17 cellular contexts compared by ENCODE assay signal in genomic region chr2:105885456-105885855, GRCh38.
DNase-seq lines count a peak whose midpoint lies in the region; ATAC-seq and TF ChIP-seq lines count a peak whose summit lies in the region.
"Had no signal": no experiment of that assay in that cellular context is flagged by ENCODE, and none has a peak within 500 bp of the region (broad histone marks: within the 10 kb centered on the region; RNA-seq: fewer than 3 reads in every experiment).

No MANE protein-coding gene starts in this region.

- DNase-seq in heart left ventricle (no peak), right cardiac atrium (no peak), IMR-90 (no peak), BE2C (no peak), RWPE1 (ENCODE audit: low spot score) (no peak)
- no peak for DNase-seq in central memory CD8-positive, alpha-beta T cell (ENCODE audit: low spot score in 2 of 2)
- DNase-seq in stimulated activated CD4-positive, alpha-beta T cell treated with anti-CD3 and anti-CD28 coated beads, Interleukin-12 subunit alpha, Interleukin-12 subunit beta, amount 100 ng/mL, for 4 hours, result no peak
- DNase-seq: activated CD4-positive, alpha-beta T cell treated with anti-CD3 and anti-CD28 coated beads, Interleukin-2, amount 50 U/mL, for 48 hours; activated effector memory CD4-positive, alpha-beta T cell treated with Interleukin-2 at 50 U/mL for 16 hours; DMS 273 treated with DMSO at 0.1 percent for 48 hours; kidney; NCI-H146 had no signal

- peaks cover 0 to 13% (median 1%) of the 10 kb centered on the region in 12 donors for H3K9me3 ChIP-seq in heart left ventricle
- H3K9me3 ChIP-seq in right cardiac atrium (ENCODE audit: control insufficient read depth, low read length), result no peaks in the 10 kb centered on the region
- peaks cover 2% of the 10 kb centered on the region; the same call in 1 of the 2 replicates for H3K9me3 ChIP-seq in IMR-90 (ENCODE audit: control insufficient read depth, insufficient read depth, low read length)
- no peaks in the 10 kb centered on the region for H3K9me3 ChIP-seq in BE2C

- peaks cover 0 to 27% (median 11%) of the 10 kb centered on the region in 9 donors for H3K36me3 ChIP-seq in heart left ventricle
- H3K36me3 ChIP-seq in IMR-90 (ENCODE audit: control insufficient read depth, insufficient read depth, low read length), result peaks cover 10% of the 10 kb centered on the region
- no peaks in the 10 kb centered on the region for H3K36me3 ChIP-seq in BE2C

- no peak for ATAC-seq in heart left ventricle
- ATAC-seq in right cardiac atrium, result no peak
- ATAC-seq in IMR-90 (ENCODE audit: low read depth), result no peak
- ATAC-seq in central memory CD8-positive, alpha-beta T cell (replicated peaks; ENCODE audit: extremely low read depth, poor library complexity, severe bottlenecking), result no peak
- no peak for ATAC-seq in stimulated activated memory B cell treated with anti-CD40 and anti-IgM and Interleukin-4, amounts not matched to agents 10 μg/mL and 1 μg/mL and 100 μg/mL, for 72 hours

- H4K20me1 ChIP-seq in IMR-90 (ENCODE audit: insufficient read depth, low read length), result peaks cover 6% of the 10 kb centered on the region; the same call in 1 of the 2 replicates

- no peak overlapping the region for H3K56ac ChIP-seq in IMR-90 (ENCODE audit: extremely low read depth, insufficient read depth, low read length)

- in situ Hi-C loops in IMR-90 (cut with MboI; ENCODE audit: low sequenced_read_pairs), result no loop called here

- no peak overlapping the region for H4K5ac ChIP-seq in IMR-90 (ENCODE audit: low read depth, low read length)

- H3K27ac ChIP-seq in heart left ventricle (peak overlapping the region in 8 of 12 donors; percentile 10 to 80 (median 60)), right cardiac atrium (ENCODE audit: low read length) (no peak overlapping the region), IMR-90 (ENCODE audit: insufficient read depth, low read length) (no peak overlapping the region), RWPE1 (no peak overlapping the region)
- H3K27ac ChIP-seq: brain microvascular endothelial cell, parathyroid adenoma, SJSA1 had no signal

- no peaks in the 10 kb centered on the region for H3K27me3 Mint-ChIP-seq in central memory CD8-positive, alpha-beta T cell
- H3K27me3 Mint-ChIP-seq in stimulated activated memory B cell treated with anti-CD40 and anti-IgM and Interleukin-4, amounts not matched to agents 10 μg/mL and 1 μg/mL and 100 μg/mL, for 72 hours, result no peaks in the 10 kb centered on the region

- H3K18ac ChIP-seq in IMR-90 (ENCODE audit: low read depth, low read length), result no peak overlapping the region

- no peak overlapping the region for H4K91ac ChIP-seq in IMR-90 (ENCODE audit: insufficient read depth, low read depth, low read length)

- no peak overlapping the region for H2AFZ ChIP-seq in IMR-90 (replicated peaks; ENCODE audit: low read length, poor library complexity)
- H2AFZ ChIP-seq: parathyroid adenoma had no signal

- no peak overlapping the region for H2BK15ac ChIP-seq in IMR-90 (ENCODE audit: low read depth, low read length)

- CTCF ChIA-PET in IMR-90 (lab: Yijun Ruan, JAX) (interaction anchor here (0.8 to 0.9 kb wide), 3 partner anchors 11 to 255 kb away, joined by 3 to 4 read pairs (median 3); no protein-coding TSS in a partner anchor), RWPE1 (lab: Yijun Ruan, JAX) (no interaction called here)

- peak overlapping the region; percentile 80 for H3K27ac Mint-ChIP-seq in central memory CD8-positive, alpha-beta T cell (ENCODE audit: low read depth)
- H3K27ac Mint-ChIP-seq in stimulated activated memory B cell treated with anti-CD40 and anti-IgM and Interleukin-4, amounts not matched to agents 10 μg/mL and 1 μg/mL and 100 μg/mL, for 72 hours, result peak overlapping the region; percentile 74

- peaks cover 34 to 46% of the 10 kb centered on the region in 2 experiments for H3K79me1 ChIP-seq in IMR-90 (ENCODE audit: low read depth in 1 of 2, low read length in 2 of 2)

- no peak overlapping the region for H3K4ac ChIP-seq in IMR-90 (ENCODE audit: low read depth, low read length)

- H3K4me2 ChIP-seq in IMR-90 (ENCODE audit: low read depth, low read length), result peak overlapping the region; percentile 61; the same call in 1 of the 2 replicates

- no peak overlapping the region for H2AK5ac ChIP-seq in IMR-90 (ENCODE audit: low read depth, low read length)

- no peak for TF ChIP-seq POLR2A in heart left ventricle (IDR thresholded peaks at IDR 0.05)
- no peak for TF ChIP-seq POLR2A in IMR-90 (IDR thresholded peaks at IDR 0.05; ENCODE audit: low read depth, low read length)

- peaks cover 75% of the 10 kb centered on the region for H3K4me1 Mint-ChIP-seq in central memory CD8-positive, alpha-beta T cell
- peaks cover 60% of the 10 kb centered on the region for H3K4me1 Mint-ChIP-seq in stimulated activated memory B cell treated with anti-CD40 and anti-IgM and Interleukin-4, amounts not matched to agents 10 μg/mL and 1 μg/mL and 100 μg/mL, for 72 hours

- no TSS peak for BruUV-seq in IMR-90 (replicated peaks; lab: Mats Ljungman, UMichigan)

- peaks cover 3% of the 10 kb centered on the region; the same call in 1 of the 2 replicates for H3K9me1 ChIP-seq in IMR-90 (ENCODE audit: insufficient read depth, low read length)

- H2AK9ac ChIP-seq in IMR-90 (replicated peaks; ENCODE audit: low read depth, low read length, poor library complexity), result no peak overlapping the region

- H3K9ac ChIP-seq in IMR-90 (ENCODE audit: low read depth, low read length), result no peak overlapping the region
- H3K9ac ChIP-seq: parathyroid adenoma had no signal

- H3K23ac ChIP-seq in IMR-90 (ENCODE audit: low read depth, low read length), result no peak overlapping the region

- H3K9me3 Mint-ChIP-seq in central memory CD8-positive, alpha-beta T cell, result peaks cover 5% of the 10 kb centered on the region
- peaks cover 6% of the 10 kb centered on the region for H3K9me3 Mint-ChIP-seq in stimulated activated memory B cell treated with anti-CD40 and anti-IgM and Interleukin-4, amounts not matched to agents 10 μg/mL and 1 μg/mL and 100 μg/mL, for 72 hours

- H2BK20ac ChIP-seq in IMR-90 (ENCODE audit: low read depth, low read length), result no peak overlapping the region

- intact Hi-C loops in heart left ventricle (cut with DNase I) (loop anchor here in 5 of 10 donors (5.0 to 10.0 kb wide), 5 partner anchors 71 to 311 kb away; partner anchors contain the start of gene NCK2 (in 1 of the 5)), right cardiac atrium (cut with DNase I) (no loop called here), IMR-90 (cut with micrococcal nuclease) (no loop called here)

- no peak overlapping the region for H2BK5ac ChIP-seq in IMR-90 (ENCODE audit: low read depth, low read length, poor library complexity, severe bottlenecking)

- H3K4me3 ChIP-seq in heart left ventricle (no peak overlapping the region), right cardiac atrium (ENCODE audit: low read length) (no peak overlapping the region), IMR-90 (ENCODE audit: insufficient read depth, low read depth, low read length) (no peak overlapping the region), BE2C (ENCODE audit: low read depth, low read length) (no peak overlapping the region)
- H3K4me3 ChIP-seq: esophagus muscularis mucosa, SJSA1 had no signal

- no peak overlapping the region for H3K14ac ChIP-seq in IMR-90 (replicated peaks; ENCODE audit: low read depth, low read length)

- H3K4me3 Mint-ChIP-seq in central memory CD8-positive, alpha-beta T cell, result peak overlapping the region; percentile 29
- no peak overlapping the region for H3K4me3 Mint-ChIP-seq in stimulated activated memory B cell treated with anti-CD40 and anti-IgM and Interleukin-4, amounts not matched to agents 10 μg/mL and 1 μg/mL and 100 μg/mL, for 72 hours

- POLR2A ChIA-PET in IMR-90 (lab: Charles Lee; ENCODE audit: unreplicated experiment), result no interaction called here
- POLR2A ChIA-PET in RWPE1 (lab: Yijun Ruan, JAX; ENCODE audit: low non-redundant PET), result no interaction called here

- H3K27me3 ChIP-seq in heart left ventricle (no peaks in the 10 kb centered on the region), right cardiac atrium (ENCODE audit: control insufficient read depth, insufficient read depth) (no peaks in the 10 kb centered on the region), IMR-90 (ENCODE audit: control insufficient read depth, insufficient read depth, low read length) (no peaks in the 10 kb centered on the region), BE2C (no peaks in the 10 kb centered on the region)
- H3K27me3 ChIP-seq: brain microvascular endothelial cell, esophagus muscularis mucosa, SJSA1 had no signal

- no peak overlapping the region for H2BK120ac ChIP-seq in IMR-90 (ENCODE audit: low read depth, low read length)

- dilution Hi-C loops in IMR-90 (cut with HindIII; ENCODE audit: low sequenced_read_pairs, unreplicated experiment), result no loop called here

- no peak overlapping the region for H4K8ac ChIP-seq in IMR-90 (ENCODE audit: low read depth in 2 of 2, low read length in 2 of 2)

- TF ChIP-seq RAD21 in IMR-90 (IDR thresholded peaks at IDR 0.05; ENCODE audit: low read length), result no peak

- no peak for TF ChIP-seq CTCF in heart left ventricle (IDR thresholded peaks at IDR 0.05)
- no peak for TF ChIP-seq CTCF in IMR-90 (conservative IDR thresholded peaks at IDR 0.05; ENCODE audit: low read depth, low read length)
- no peak for TF ChIP-seq CTCF in BE2C (IDR thresholded peaks at IDR 0.05; ENCODE audit: low read depth, low read length)
- TF ChIP-seq CTCF in RWPE1 (conservative IDR thresholded peaks at IDR 0.05; ENCODE audit: low read depth), result no peak

- H3K4me1 ChIP-seq in heart left ventricle (peaks cover 5 to 69% (median 50%) of the 10 kb centered on the region in 12 donors), right cardiac atrium (ENCODE audit: control insufficient read depth, insufficient read depth, low read length) (peaks cover 9% of the 10 kb centered on the region), IMR-90 (ENCODE audit: control insufficient read depth, insufficient read depth, low read length) (peaks cover 12% of the 10 kb centered on the region), BE2C (no peaks in the 10 kb centered on the region)
- H3K4me1 ChIP-seq: SJSA1 had no signal

- 9 to 39% (median 15%) methylated on average over 1 of the region's 1 CpG for WGBS in heart left ventricle, 4 donors
- WGBS in right cardiac atrium, result 20% methylated on average over 1 of the region's 1 CpG
- WGBS in IMR-90 (ENCODE audit: extremely low coverage in 2 of 2, insufficient read length in 1 of 2), 2 experiments, result no CpG with 5 or more reads among the region's 1 CpG

- peaks cover 29% of the 10 kb centered on the region for H3K36me3 Mint-ChIP-seq in central memory CD8-positive, alpha-beta T cell (ENCODE audit: insufficient read depth)
- peaks cover 82% of the 10 kb centered on the region for H3K36me3 Mint-ChIP-seq in stimulated activated memory B cell treated with anti-CD40 and anti-IgM and Interleukin-4, amounts not matched to agents 10 μg/mL and 1 μg/mL and 100 μg/mL, for 72 hours

TF ChIP-seq in IMR-90, 13 proteins besides CTCF, POLR2A, EP300 and RAD21:
- TF ChIP-seq RCOR1 (IDR thresholded peaks at IDR 0.05; ENCODE audit: insufficient replicate concordance, low read length), result no peak
- no peak for TF ChIP-seq SMC3 (IDR thresholded peaks at IDR 0.05; ENCODE audit: low read depth, low read length)
- no peak for TF ChIP-seq CHD1 (IDR thresholded peaks at IDR 0.05; ENCODE audit: low read depth, low read length)
- TF ChIP-seq RFX5 (IDR thresholded peaks at IDR 0.05; ENCODE audit: low read depth, low read length), result no peak
- no peak for TF ChIP-seq MAZ (IDR thresholded peaks at IDR 0.05; ENCODE audit: borderline replicate concordance, low read depth, low read length)

Comparison
In these comparisons a context has a peak if more than half of its experiments do, and no peak if none do; other contexts are left out.
1. H3K27ac ChIP-seq: peak in heart left ventricle (8 of 12); none in right cardiac atrium (single experiment), IMR-90 (single experiment) and RWPE1 (single experiment).